Comparison of ENCODE assay signal across 1 cellular context in genomic region chr6:137867685-137868509, GRCh38.
TF ChIP-seq lines count a peak whose summit lies in the region.

No MANE protein-coding gene starts in this region.

TF ChIP-seq in HepG2, 621 proteins besides CTCF, POLR2A, EP300 and RAD21 (continued from another document):
- 0 out of 2 replicates have a peak, but pooled peaks have one; percentile 1 for TF ChIP-seq UBTF (CRISPR knock-in tag; IDR thresholded peaks at IDR 0.05)
- no peak for TF ChIP-seq JARID2 (CRISPR knock-in tag; IDR thresholded peaks at IDR 0.05; ENCODE audit: insufficient replicate concordance)
- TF ChIP-seq ZNF691 (CRISPR knock-in tag; IDR thresholded peaks at IDR 0.05; ENCODE audit: borderline replicate concordance, low read depth), result peak; percentile 58
- peak; percentile 6; the same call in 1 of the 2 replicates for TF ChIP-seq ZNF607 (CRISPR knock-in tag; IDR thresholded peaks at IDR 0.05; ENCODE audit: borderline replicate concordance)
- TF ChIP-seq GLI4 (CRISPR knock-in tag; IDR thresholded peaks at IDR 0.05; ENCODE audit: borderline replicate concordance), result peak; percentile 26; the same call in 1 of the 2 replicates
- peak; percentile 44 for TF ChIP-seq U2AF1 (optimal IDR thresholded peaks at IDR 0.05; ENCODE audit: low read depth, low read length)
